Comparison of ENCODE assay signal across 14 cellular contexts in genomic region chr7:139526578-139527544, GRCh38. TPM values are rescaled to one million over a fixed set of nuclear protein-coding genes. Genes with fewer than 3 reads are reported as not detected.
DNase-seq lines count a peak whose midpoint lies in the region; ATAC-seq, FAIRE-seq and TF ChIP-seq lines count a peak whose summit lies in the region.
"Had no signal": no experiment of that assay in that cellular context is flagged by ENCODE, and none has a peak within 500 bp of the region (broad histone marks: within the 10 kb centered on the region; RNA-seq: fewer than 3 reads in every experiment).

No MANE protein-coding gene starts in this region.

- H2BK20ac ChIP-seq in H1 (ENCODE audit: low read length), result no peak overlapping the region

- H2BK120ac ChIP-seq in H1 (replicated peaks; ENCODE audit: low read depth, low read length), result no peak overlapping the region

- H3K23me2 ChIP-seq in H1 (ENCODE audit: low read depth, low read length), result peaks cover 5% of the 10 kb centered on the region; the same call in 1 of the 2 replicates

- H2AFZ ChIP-seq in H1 (ENCODE audit: low read length), result no peak overlapping the region

- DNase-seq in EL, result peak; percentile 81
- peak; percentile 22 for DNase-seq in MV-4-11 (lab: John Stamatoyannopoulos, UW)
- no peak for DNase-seq in H1 (ENCODE audit: low read depth in 1 of 2, low spot score in 2 of 2)
- DNase-seq in retinal pigment epithelial cell (ENCODE audit: low read depth), result peak; percentile 93
- no peak for DNase-seq in posterior vena cava (ENCODE audit: low spot score)
- DNase-seq in activated T-cell treated with anti-CD3 and anti-CD28 coated beads for 4 hours, result no peak
- DNase-seq: activated CD4-positive, alpha-beta T cell treated with anti-CD3 and anti-CD28 coated beads for 48 hours; DMS79; Kasumi-1; occipital lobe; SW 1271 had no signal

- no peak overlapping the region for H3K56ac ChIP-seq in H1 (replicated peaks; ENCODE audit: insufficient read length, low read depth, low read length)

- H3K4ac ChIP-seq in H1 (replicated peaks; ENCODE audit: insufficient read length, low read depth, low read length), result no peak overlapping the region

- no peak for TF ChIP-seq POLR2A in H1 (IDR thresholded peaks at IDR 0.05; ENCODE audit: control extremely low read depth in 1 of 2, low read depth in 2 of 2, low read length in 2 of 2)

- peaks cover 18 to 38% (median 31%) of the 10 kb centered on the region in 4 experiments for H3K27me3 ChIP-seq in H1 (replicated peaks in 1 of 4; ENCODE audit: control insufficient read depth in 3 of 4, extremely low read depth in 1 of 4, insufficient read depth in 3 of 4, low read length in 3 of 4)

- no peak for FAIRE-seq in H1 (lab: Jason Lieb, UNC)
- FAIRE-seq: bronchial epithelial cell had no signal

- H2BK12ac ChIP-seq in H1 (ENCODE audit: low read depth, low read length), result no peak overlapping the region

- intact Hi-C loops in posterior vena cava (cut with DNase I), result no loop called here

- ATAC-seq in HG03521 (IDR thresholded peaks at IDR 0.05; ENCODE audit: unreplicated experiment), result no peak

- no peaks in the 10 kb centered on the region for H3K9me3 ChIP-seq in H1 (ENCODE audit: insufficient read depth in 2 of 2, low read depth in 1 of 2, low read length in 1 of 2)

- no peak overlapping the region for H3K4me3 ChIP-seq in H1 (ENCODE audit: extremely low read depth in 1 of 4, insufficient read depth in 2 of 4, low read depth in 3 of 4, low read length in 4 of 4)
- no peak overlapping the region for H3K4me3 ChIP-seq in retinal pigment epithelial cell (ENCODE audit: low read length)

- peaks cover 0 to 7% (median 0%) of the 10 kb centered on the region in 4 experiments; a peak in 2 of 7 replicates for H3K4me1 ChIP-seq in H1 (replicated peaks in 1 of 4; ENCODE audit: control insufficient read depth in 3 of 4, insufficient read depth in 4 of 4, low read length in 3 of 4)

- H2BK15ac ChIP-seq in H1 (ENCODE audit: low read length), result peak overlapping the region; percentile 95; the same call in 1 of the 2 replicates

- no peak overlapping the region for H2BK5ac ChIP-seq in H1 (ENCODE audit: low read depth, low read length)

- no peaks in the 10 kb centered on the region for H3K36me3 ChIP-seq in H1 (ENCODE audit: control insufficient read depth in 2 of 4, insufficient read depth in 4 of 4, low read length in 3 of 4)

- H4K91ac ChIP-seq in H1 (replicated peaks; ENCODE audit: insufficient read length, low read length), result no peak overlapping the region

- 90% methylated on average over 8 of the region's 8 CpGs; no CpG with 5 or more reads in 1 of the 2 experiments for WGBS in H1 (ENCODE audit: extremely low coverage in 1 of 2, insufficient coverage in 1 of 2, insufficient read length in 1 of 2, insufficient replicate concordance in 2 of 2, low coverage in 1 of 2, low lambda C conversion rate in 2 of 2, missing lambda C conversion rate in 1 of 2), 2 experiments

- CTCF ChIA-PET in H1 (lab: Charles Lee; ENCODE audit: partially characterized antibody), result interaction anchor here (1.1 to 1.9 kb wide), 4 partner anchors 20 to 93 kb away, joined by 3 to 8 read pairs (median 4); no protein-coding TSS in a partner anchor

- no peak overlapping the region for H3K9ac ChIP-seq in H1 (replicated peaks in 1 of 4; ENCODE audit: extremely low read depth in 1 of 4, low read depth in 3 of 4, low read length in 3 of 4)

- no peak for TF ChIP-seq EP300 in H1 (IDR thresholded peaks at IDR 0.05; ENCODE audit: borderline replicate concordance in 1 of 2, low read depth in 2 of 2, low read length in 2 of 2)

- H4K5ac ChIP-seq in H1 (ENCODE audit: insufficient read length, low read depth, low read length), result no peak overlapping the region

- H3K18ac ChIP-seq in H1 (ENCODE audit: extremely low read depth, low read length), result no peak overlapping the region

- H3K27ac ChIP-seq in H1 (ENCODE audit: low read depth, low read length), result no peak overlapping the region

- POLR2A ChIA-PET in H1 (lab: Charles Lee; ENCODE audit: partially characterized antibody), result interaction anchor here (1.5 kb wide), 1 partner anchor 43 kb away, joined by 4 read pairs; the partner anchor contains the start of gene KLRG2

- H3K4me2 ChIP-seq in H1 (ENCODE audit: insufficient read depth in 1 of 2, low read depth in 2 of 2, low read length in 2 of 2), result no peak overlapping the region

- H3K79me2 ChIP-seq in H1 (ENCODE audit: control insufficient read depth in 1 of 2, insufficient read depth in 2 of 2, low read length in 2 of 2), result no peaks in the 10 kb centered on the region

- no peak overlapping the region for H3K14ac ChIP-seq in H1 (ENCODE audit: insufficient read length)

- H4K20me1 ChIP-seq in H1 (replicated peaks in 1 of 2; ENCODE audit: control insufficient read depth in 1 of 2, insufficient read depth in 2 of 2, low read length in 2 of 2), result peaks cover 0 to 2% of the 10 kb centered on the region in 2 experiments

- no peak overlapping the region for H4K8ac ChIP-seq in H1 (ENCODE audit: extremely low read depth, insufficient read depth, low read length)

- TF ChIP-seq CTCF in H1 (IDR thresholded peaks at IDR 0.05; ENCODE audit: control extremely low read depth in 1 of 3, insufficient read depth in 1 of 3, low read depth in 1 of 3, low read length in 3 of 3) (no peak), retinal pigment epithelial cell (conservative IDR thresholded peaks at IDR 0.05; ENCODE audit: low read depth, low read length) (no peak)

- no peak overlapping the region for H3K23ac ChIP-seq in H1 (ENCODE audit: insufficient read length)

- no peaks in the 10 kb centered on the region for H3K79me1 ChIP-seq in H1 (ENCODE audit: low read depth, low read length)

- no peak for TF ChIP-seq RAD21 in H1 (IDR thresholded peaks at IDR 0.05 in 1 of 2, conservative IDR thresholded peaks at IDR 0.05 in 1 of 2; ENCODE audit: low read depth in 2 of 2, low read length in 2 of 2)

- no peak overlapping the region for H2AK5ac ChIP-seq in H1 (ENCODE audit: low read depth, low read length)

TF ChIP-seq in H1, 55 proteins besides CTCF, POLR2A, EP300 and RAD21 (continues in another document):
- TF ChIP-seq KDM1A (IDR thresholded peaks at IDR 0.05; ENCODE audit: borderline replicate concordance, low read length), result no peak
- TF ChIP-seq TAF1 (IDR thresholded peaks at IDR 0.05; ENCODE audit: low read depth, low read length), result no peak
- TF ChIP-seq CBX8 (IDR thresholded peaks at IDR 0.05; ENCODE audit: borderline replicate concordance, low read depth, low read length), result no peak
- no peak for TF ChIP-seq TBP (IDR thresholded peaks at IDR 0.05; ENCODE audit: low read depth, low read length)
- TF ChIP-seq SIX5 (IDR thresholded peaks at IDR 0.05; ENCODE audit: low read depth, low read length), result no peak
- TF ChIP-seq ASH2L (IDR thresholded peaks at IDR 0.05; ENCODE audit: low read length), result no peak
- TF ChIP-seq TAF7 (optimal IDR thresholded peaks at IDR 0.05; ENCODE audit: borderline replicate concordance, low read depth, low read length), result no peak
- no peak for TF ChIP-seq SIRT6 (IDR thresholded peaks at IDR 0.05; ENCODE audit: low read length)
- TF ChIP-seq KDM4A (IDR thresholded peaks at IDR 0.05; ENCODE audit: low read depth, low read length, severe bottlenecking), result no peak
- no peak for TF ChIP-seq KDM5A (IDR thresholded peaks at IDR 0.05; ENCODE audit: low read length)
- TF ChIP-seq CEBPB (IDR thresholded peaks at IDR 0.05; ENCODE audit: low read depth, low read length), result no peak
- TF ChIP-seq RFX5 (IDR thresholded peaks at IDR 0.05; ENCODE audit: borderline replicate concordance, low read depth, low read length), result no peak
- TF ChIP-seq TEAD4 (IDR thresholded peaks at IDR 0.05; ENCODE audit: low read depth, low read length), result no peak

RNA-seq across cellular contexts. Expression of gene CLEC2L, which starts 3.4 kb away (rescaled TPM):
- total RNA-seq in H1 (2021; fragmentation: NEBNext Ultra II Directional; extraction: Animal tissue kit (Norgen Biotek cat#: 25700)), result 0.20 TPM in 1 of 2 replicates, not detected in the other
- 1.5 and 1.9 TPM in 2 replicates for polyA plus RNA-seq in H1 (2011; rRNA removed)
- polyA plus RNA-seq in H1 (2011; cell fraction: cytosol; rRNA removed), result 1.0 TPM
- 1.7 TPM for polyA plus RNA-seq in H1 (2011; cell fraction: nucleus; rRNA removed)
- polyA plus RNA-seq in H1 (2012, experiment 1 of 2), result 0.50 to 0.68 TPM (median 0.50 TPM) in 3 of 4 replicates, not detected in the other
- 0.38 TPM for polyA plus RNA-seq in H1 (2012, experiment 2 of 2)
- 0.30 TPM for polyA plus RNA-seq in H1 (2013, experiment 1 of 2)
- polyA plus RNA-seq in H1 (2013, experiment 2 of 2), result 0.18 TPM
- polyA minus RNA-seq in H1 (2011; rRNA and poly(A)+ RNA removed), result 0.37 and 0.38 TPM in 2 replicates
- not detected for polyA minus RNA-seq in H1 (2011; cell fraction: cytosol; rRNA and poly(A)+ RNA removed)
- 0.30 TPM for polyA minus RNA-seq in H1 (2011; cell fraction: nucleus; rRNA and poly(A)+ RNA removed)
- under 1 TPM in 1 of 2 donors, not detected in 1; 0.57 TPM for total RNA-seq in posterior vena cava
- total RNA-seq: activated T-helper 2 cell treated with anti-CD3 and anti-CD28 coated beads, Interferon-gamma antibody, Interleukin-2, Interleukin-4, amounts not matched to agents 10 μg/mL and 5 μg/mL and 100 μg/mL, durations not matched to agents 14 hours and 24 hours and 36 hours; bronchial epithelial cell had no signal

RNA-seq across cellular contexts. Expression of gene KLRG2, which starts 43.4 kb away (rescaled TPM):
- total RNA-seq in H1 (2021; fragmentation: NEBNext Ultra II Directional; extraction: Animal tissue kit (Norgen Biotek cat#: 25700)), result 14.9 and 20.4 TPM in 2 replicates
- polyA plus RNA-seq in H1 (2011; rRNA removed), result 8.9 and 13.9 TPM in 2 replicates
- polyA plus RNA-seq in H1 (2011; cell fraction: cytosol; rRNA removed), result 10.2 TPM
- 14.5 TPM for polyA plus RNA-seq in H1 (2011; cell fraction: nucleus; rRNA removed)
- polyA plus RNA-seq in H1 (2012, experiment 1 of 2), result 7.8 to 10.9 TPM (median 9.8 TPM) in 4 replicates
- 10.4 TPM for polyA plus RNA-seq in H1 (2012, experiment 2 of 2)
- polyA plus RNA-seq in H1 (2013, experiment 1 of 2), result 10.1 TPM
- 10.3 TPM for polyA plus RNA-seq in H1 (2013, experiment 2 of 2)
- 5.8 and 6.8 TPM in 2 replicates for polyA minus RNA-seq in H1 (2011; rRNA and poly(A)+ RNA removed)
- polyA minus RNA-seq in H1 (2011; cell fraction: cytosol; rRNA and poly(A)+ RNA removed), result 14.7 TPM
- 16.5 TPM for polyA minus RNA-seq in H1 (2011; cell fraction: nucleus; rRNA and poly(A)+ RNA removed)
- not detected for total RNA-seq in posterior vena cava
- total RNA-seq: occipital lobe had no signal

Comparison
In these comparisons a context has a peak if more than half of its experiments do, and no peak if none do; other contexts are left out.
1. DNase-seq: peak in EL (single experiment), MV-4-11 (single experiment) and retinal pigment epithelial cell (single experiment); none in H1 (0 of 2), posterior vena cava (single experiment) and activated T-cell treated with anti-CD3 and anti-CD28 coated beads for 4 hours (single experiment).
2. RNA of gene KLRG2, which starts 43.4 kb away (total RNA-seq): 14.9 to 20.4 TPM in H1; not detected in posterior vena cava; every median in the first group is over 10 times any median in the second.